Comparison of ENCODE assay signal across 9 cellular contexts in the genomic region with DNA sequence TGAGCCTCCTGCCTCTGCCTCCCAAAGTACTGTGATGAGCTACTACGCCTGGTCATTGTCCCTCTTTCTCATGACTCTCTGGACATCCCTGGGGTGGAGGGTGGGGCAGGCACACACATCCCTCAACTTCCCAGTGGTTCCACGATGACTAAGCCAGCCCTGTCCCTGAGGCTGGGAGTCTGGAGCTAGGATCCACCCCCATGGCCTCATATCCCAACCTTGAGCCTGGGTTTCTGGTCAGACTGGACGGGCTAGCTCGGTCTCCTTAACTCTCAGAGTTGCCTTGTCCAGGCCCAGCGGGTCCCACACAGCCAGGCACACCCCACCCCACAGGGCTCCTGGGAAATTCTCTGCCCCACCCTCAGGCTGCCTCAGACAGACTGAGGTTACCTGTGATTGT. TPM values are rescaled to one million over a fixed set of nuclear protein-coding genes. Genes with fewer than 3 reads are reported as not detected.
DNase-seq lines count a peak whose midpoint lies in the region; ATAC-seq and TF ChIP-seq lines count a peak whose summit lies in the region.
"Had no signal": no experiment of that assay in that cellular context is flagged by ENCODE, and none has a peak within 500 bp of the region (broad histone marks: within the 10 kb centered on the region; RNA-seq: fewer than 3 reads in every experiment).

No MANE protein-coding gene starts in this region.

- no peak for ATAC-seq in left lobe of liver

- no peak overlapping the region for H2AFZ ChIP-seq in MM.1S (ENCODE audit: low read length)

- intact Hi-C loops in MCF 10A (cut with micrococcal nuclease) = loop anchor here (5.0 kb wide), 1 partner anchor 52 kb away; a partner anchor contains a TSS

- no peak overlapping the region for H3K9ac ChIP-seq in BLaER1
- H3K9ac ChIP-seq in mucosa of stomach (ENCODE audit: low read length) = peak overlapping the region; percentile 41
- H3K9ac ChIP-seq in MM.1S (ENCODE audit: low read length) = no peak overlapping the region

- DNase-seq in HuH-7.5 (ENCODE audit: low spot score) (peak; percentile 58), MCF 10A (ENCODE audit: unreplicated experiment) (peak; percentile 84), left lobe of liver (ENCODE audit: low spot score) (no peak), DMS153 (lab: John Stamatoyannopoulos, UW) (no peak), MM.1S (no peak)
- DNase-seq in activated CD8-positive, alpha-beta memory T cell treated with anti-CD3 and anti-CD28 coated beads for 24 hours = no peak
- DNase-seq: left cardiac atrium had no signal

- no peaks in the 10 kb centered on the region for H4K20me1 ChIP-seq in BLaER1
- H4K20me1 ChIP-seq in MM.1S (ENCODE audit: insufficient read depth, low read length) = no peaks in the 10 kb centered on the region

- H3K36me3 ChIP-seq in BLaER1 (no peaks in the 10 kb centered on the region), mucosa of stomach (ENCODE audit: control insufficient read depth, insufficient read depth, low read length) (no peaks in the 10 kb centered on the region), MM.1S (replicated peaks; ENCODE audit: insufficient read depth, low read length) (no peaks in the 10 kb centered on the region)

- H3K4me1 ChIP-seq in BLaER1 = peaks cover 100% of the 10 kb centered on the region
- peaks cover 66% of the 10 kb centered on the region for H3K4me1 ChIP-seq in mucosa of stomach (ENCODE audit: control insufficient read depth, insufficient read depth, low read length)
- peaks cover 10% of the 10 kb centered on the region for H3K4me1 ChIP-seq in MM.1S (ENCODE audit: low read length)

- no peaks in the 10 kb centered on the region for H3K36me3 Mint-ChIP-seq in MCF 10A (ENCODE audit: insufficient read depth, unreplicated experiment)

- no TSS peak for BruUV-seq in MCF 10A (replicated peaks; lab: Mats Ljungman, UMichigan)

- POLR2A ChIA-PET in MCF 10A (lab: Yijun Ruan, JAX) = interaction anchor here (0.8 to 2.4 kb wide), 5 partner anchors 16 to 91 kb away, joined by 3 to 11 read pairs (median 4); a partner anchor contains a TSS

- H3K27me3 ChIP-seq in BLaER1 (no peaks in the 10 kb centered on the region), mucosa of stomach (ENCODE audit: control insufficient read depth, insufficient read depth, low read length) (no peaks in the 10 kb centered on the region), MM.1S (replicated peaks; ENCODE audit: insufficient read depth, low read length) (peaks cover 24% of the 10 kb centered on the region)

- H3K9me2 ChIP-seq in MM.1S (replicated peaks; ENCODE audit: insufficient read depth, low read length) = no peaks in the 10 kb centered on the region

- TF ChIP-seq CTCF in MCF 10A (IDR thresholded peaks at IDR 0.05; ENCODE audit: unreplicated experiment) (no peak), MM.1S (IDR thresholded peaks at IDR 0.05; ENCODE audit: low read length) (no peak)

- no peaks in the 10 kb centered on the region for H3K27me3 Mint-ChIP-seq in MCF 10A (ENCODE audit: insufficient read depth, unreplicated experiment)

- H3K4me3 Mint-ChIP-seq in MCF 10A (ENCODE audit: unreplicated experiment) = no peak overlapping the region

- peak overlapping the region; percentile 98 for H3K27ac ChIP-seq in BLaER1
- no peak overlapping the region for H3K27ac ChIP-seq in MM.1S (ENCODE audit: low read length)

- peaks cover 29% of the 10 kb centered on the region for H3K4me1 Mint-ChIP-seq in MCF 10A (ENCODE audit: insufficient read depth, unreplicated experiment)

- H3F3A ChIP-seq in MM.1S (ENCODE audit: insufficient read depth, low read length) = 0 out of 2 replicates have a peak, but pooled peaks cover 7% of the 10 kb centered on the region

- peak overlapping the region; percentile 93 for H3K4me2 ChIP-seq in BLaER1
- H3K4me2 ChIP-seq in MM.1S (ENCODE audit: low read depth, low read length) = no peak overlapping the region

- CTCF ChIA-PET in MCF 10A (lab: Yijun Ruan, JAX) = interaction anchor here (0.5 to 1.2 kb wide), 6 partner anchors 15 to 711 kb away, joined by 3 to 4 read pairs (median 3); no protein-coding TSS in a partner anchor

- no peaks in the 10 kb centered on the region for H3K9me3 ChIP-seq in BLaER1
- H3K9me3 ChIP-seq in mucosa of stomach (ENCODE audit: control insufficient read depth, low read length) = no peaks in the 10 kb centered on the region
- no peaks in the 10 kb centered on the region for H3K9me3 ChIP-seq in MM.1S (replicated peaks; ENCODE audit: insufficient read depth, low read length)

- H3K79me2 ChIP-seq in MM.1S (ENCODE audit: low read length) = no peaks in the 10 kb centered on the region

- H3K27ac Mint-ChIP-seq in MCF 10A (ENCODE audit: low read depth, unreplicated experiment) = no peak overlapping the region

- no peaks in the 10 kb centered on the region for H3K9me3 Mint-ChIP-seq in MCF 10A (ENCODE audit: unreplicated experiment)

- H3K4me3 ChIP-seq in BLaER1 = no peak overlapping the region
- H3K4me3 ChIP-seq in mucosa of stomach (ENCODE audit: low read length) = no peak overlapping the region
- H3K4me3 ChIP-seq in MM.1S (ENCODE audit: low read length) = no peak overlapping the region

RNA-seq across cellular contexts. Expression of a gene that starts 19.6 kb away (rescaled TPM):
- 63.0 and 92.3 TPM in 2 replicates for total RNA-seq in MCF 10A (2022)
- 26.5 TPM for total RNA-seq in left lobe of liver

RNA-seq across cellular contexts. Expression of a gene that starts 19.6 kb away (rescaled TPM):
- 35.2 and 37.9 TPM in 2 replicates for total RNA-seq in MCF 10A (2022)
- 22.7 TPM for total RNA-seq in left lobe of liver

RNA-seq across cellular contexts. Expression of a gene that starts 51.7 kb away (rescaled TPM):
- total RNA-seq in MCF 10A (2022) (55.9 and 67.3 TPM in 2 replicates), left lobe of liver (26.7 TPM)

RNA-seq across cellular contexts. Expression of a gene that starts 53.2 kb away (rescaled TPM):
- total RNA-seq in MCF 10A (2022) (47.5 and 63.2 TPM in 2 replicates), left lobe of liver (15.8 TPM)

Comparison
In these comparisons a context has a peak if more than half of its experiments do, and no peak if none do; other contexts are left out.
1. DNase-seq: peak in HuH-7.5 (single experiment) and MCF 10A (single experiment); none in left lobe of liver (single experiment), DMS153 (single experiment), MM.1S (single experiment) and activated CD8-positive, alpha-beta memory T cell treated with anti-CD3 and anti-CD28 coated beads for 24 hours (single experiment).